ENCODE assay signal across 8 cellular contexts in the genomic region with DNA sequence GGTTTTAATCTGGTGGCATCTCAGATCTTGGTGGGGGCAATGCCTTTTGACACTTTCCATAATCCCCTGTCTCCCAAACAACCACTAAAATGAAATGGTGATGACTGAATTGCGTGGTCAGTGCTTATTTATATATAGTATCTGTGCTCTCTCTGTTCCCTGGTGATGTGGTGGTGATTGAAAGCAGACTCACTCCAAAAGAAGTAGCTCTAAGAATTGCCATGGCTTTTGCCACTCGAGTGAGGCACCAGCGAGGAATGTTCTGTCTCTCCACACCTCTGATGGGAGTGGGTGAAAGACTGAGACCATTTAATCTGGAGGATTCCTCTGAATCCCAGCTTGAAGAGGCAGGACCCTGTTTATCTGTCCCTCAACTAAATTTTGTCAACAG. TPM values are rescaled to one million over a fixed set of nuclear protein-coding genes. Genes with fewer than 3 reads are reported as not detected.
DNase-seq lines count a peak whose midpoint lies in the region; ATAC-seq, FAIRE-seq and TF ChIP-seq lines count a peak whose summit lies in the region.

No MANE protein-coding gene starts in this region.

- no peak for FAIRE-seq in pancreas (lab: Jason Lieb, UNC)

- TF ChIP-seq POLR2A in testis (IDR thresholded peaks at IDR 0.05): no peak

- intact Hi-C loops in Calu3 (cut with micrococcal nuclease; ENCODE audit: unreplicated experiment) (loop anchor here (2.0 to 5.0 kb wide), 3 partner anchors 37 to 173 kb away; no protein-coding TSS in a partner anchor), pancreas (cut with DNase I) (no loop called here), testis (cut with DNase I; ENCODE audit: low total_unique reads) (no loop called here)

- H3K4me3 ChIP-seq in RWPE2 (ENCODE audit: severe bottlenecking) (peak overlapping the region; percentile 73), pancreas (peak overlapping the region in 1 of 4 donors; percentile 86), testis (no peak overlapping the region)

- H3K4me1 Mint-ChIP-seq in Calu3 (ENCODE audit: low read depth, unreplicated experiment): no peaks in the 10 kb centered on the region

- H3K36me3 ChIP-seq in RWPE2 (ENCODE audit: low read depth) (peaks cover 61% of the 10 kb centered on the region), pancreas (no peaks in the 10 kb centered on the region), testis (ENCODE audit: low read depth, missing control alignments) (no peaks in the 10 kb centered on the region)

- H3K9me3 ChIP-seq in RWPE2 (ENCODE audit: severe bottlenecking) (no peaks in the 10 kb centered on the region), pancreas (no peaks in the 10 kb centered on the region), testis (no peaks in the 10 kb centered on the region)

- DNase-seq in Calu3 (no peak), RWPE2 (ENCODE audit: low spot score) (no peak), epidermal melanocyte (ENCODE audit: insufficient read length, low spot score) (peak; percentile 38), pancreas (no peak), NCI-H510A treated with DMSO at 0.1 percent for 48 hours (lab: John Stamatoyannopoulos, UW) (no peak), testis (no peak)
- no peak for DNase-seq in activated CD8-positive, alpha-beta memory T cell treated with anti-CD3 and anti-CD28 coated beads, Interleukin-2, amount 50 U/mL, for 4 hours

- H3K27ac ChIP-seq in RWPE2 (ENCODE audit: poor library complexity, severe bottlenecking): peak overlapping the region; percentile 92
- H3K27ac ChIP-seq in pancreas: peak overlapping the region in 3 of 4 donors; percentile 18 to 67 (median 57)
- H3K27ac ChIP-seq in testis: no peak overlapping the region

- ATAC-seq in RWPE2 (ENCODE audit: low read depth) (peak; percentile 44), pancreas (no peak), GM19467 (IDR thresholded peaks at IDR 0.05; ENCODE audit: unreplicated experiment) (no peak)

- BruUV-seq in Calu3 (replicated peaks; lab: Mats Ljungman, UMichigan): TSS peak; percentile 27

- WGBS in pancreas, 2 donors: 54 to 72% methylated on average over 3 of the region's 3 CpGs
- WGBS in testis, 2 donors: 65 to 72% methylated on average over 3 of the region's 3 CpGs

- H3K27ac Mint-ChIP-seq in Calu3 (ENCODE audit: unreplicated experiment): peak overlapping the region; percentile 86

- no peaks in the 10 kb centered on the region for H3K27me3 Mint-ChIP-seq in Calu3 (ENCODE audit: unreplicated experiment)

- H3K27me3 ChIP-seq in RWPE2 (ENCODE audit: insufficient read depth, poor library complexity, severe bottlenecking): no peaks in the 10 kb centered on the region
- peaks cover 0 to 4% (median 0%) of the 10 kb centered on the region in 4 donors for H3K27me3 ChIP-seq in pancreas
- H3K27me3 ChIP-seq in testis: no peaks in the 10 kb centered on the region

- peak overlapping the region; percentile 77 for H3K4me3 Mint-ChIP-seq in Calu3 (ENCODE audit: low read depth, unreplicated experiment)

- TF ChIP-seq CTCF in Calu3 (IDR thresholded peaks at IDR 0.05; ENCODE audit: unreplicated experiment) (no peak), RWPE2 (IDR thresholded peaks at IDR 0.05; ENCODE audit: poor library complexity, severe bottlenecking) (no peak), pancreas (IDR thresholded peaks at IDR 0.05) (no peak), testis (IDR thresholded peaks at IDR 0.05) (no peak)

- H3K36me3 Mint-ChIP-seq in Calu3 (ENCODE audit: insufficient read depth, unreplicated experiment): peaks cover 92% of the 10 kb centered on the region

- H3K9me3 Mint-ChIP-seq in Calu3 (ENCODE audit: low read depth, unreplicated experiment): no peaks in the 10 kb centered on the region

- peaks cover 26% of the 10 kb centered on the region for H3K4me1 ChIP-seq in RWPE2 (ENCODE audit: insufficient read depth, poor library complexity, severe bottlenecking)
- peaks cover 6 to 33% (median 6%) of the 10 kb centered on the region in 3 donors for H3K4me1 ChIP-seq in pancreas
- peaks cover 58% of the 10 kb centered on the region for H3K4me1 ChIP-seq in testis

- CTCF ChIA-PET in Calu3 (lab: Charles Lee): interaction anchor here (0.8 to 2.7 kb wide), 3 partner anchors 8 to 146 kb away, joined by 3 to 6 read pairs (median 3); no protein-coding TSS in a partner anchor

RNA-seq across cellular contexts. Expression of a gene that starts 2.8 kb away (rescaled TPM):
- total RNA-seq in Calu3 (2022): 34.0 and 55.8 TPM in 2 replicates
- 10 to 100 TPM in 1 of 6 donors, 1 to 10 TPM in 5; 2.7 to 11.8 (median 3.8) TPM for total RNA-seq in pancreas
- 10 to 100 TPM in 1 of 2 donors, 1 to 10 TPM in 1; 7.2 to 12.8 TPM for polyA plus RNA-seq in pancreas
- total RNA-seq in testis: 10 to 100 TPM; 42.7 to 57.5 TPM
- polyA plus RNA-seq in testis (ENCODE audit: insufficient read depth, low read depth, low replicate concordance): 42.8 TPM

Comparison
In these comparisons a context has a peak if more than half of its experiments do, and no peak if none do; other contexts are left out.
1. H3K27ac ChIP-seq: peak in RWPE2 (single experiment) and pancreas (3 of 4); none in testis (0 of 2).